ENCODE assay signal across 16 cellular contexts in genomic region chr12:131493068-131493826, GRCh38.
"Had no signal": no experiment of that assay in that cellular context is flagged by ENCODE, and none has a peak within 500 bp of the region (broad histone marks: within the 10 kb centered on the region; RNA-seq: fewer than 3 reads in every experiment).

No MANE protein-coding gene starts in this region.

- H3K27ac ChIP-seq: body of pancreas, foreskin keratinocyte, transverse colon, uterus, WERI-Rb-1 had no signal

- H3K4me3 ChIP-seq: body of pancreas, mucosa of descending colon, transverse colon, uterus had no signal

- H3K4me1 ChIP-seq: body of pancreas, foreskin keratinocyte, transverse colon, uterus had no signal

- DNase-seq: activated CD4-positive, alpha-beta memory T cell treated with anti-CD3 and anti-CD28 coated beads, Interleukin-2, amount 10 ng/mL, durations not matched to agents 7 days and 5 days; activated CD4-positive, alpha-beta T cell treated with anti-CD3 and anti-CD28 coated beads for 4 hours; activated naive CD4-positive, alpha-beta T cell treated with Interleukin-2 at 50 U/mL for 16 hours; body of pancreas; foreskin keratinocyte; hippocampal formation; left colon; mammary epithelial cell; mucosa of descending colon; naive B cell; retina; stimulated activated CD8-positive, alpha-beta memory T cell treated with anti-CD3 and anti-CD28 coated beads, Interleukin-4, amount 100 ng/mL, for 48 hours; stimulated activated naive CD4-positive, alpha-beta T cell treated with Interleukin-2 at 50 U/mL for 16 hours; transverse colon; uterus; WERI-Rb-1 had no signal

- ATAC-seq: body of pancreas, foreskin keratinocyte, left colon, mucosa of descending colon had no signal

- H3K27me3 ChIP-seq: foreskin keratinocyte, transverse colon, uterus had no signal

- H3K9me3 ChIP-seq: body of pancreas, mucosa of descending colon, transverse colon, uterus had no signal

- H3K36me3 ChIP-seq: transverse colon, uterus, WERI-Rb-1 had no signal
